21 cellular contexts compared by ENCODE assay signal in the genomic region with DNA sequence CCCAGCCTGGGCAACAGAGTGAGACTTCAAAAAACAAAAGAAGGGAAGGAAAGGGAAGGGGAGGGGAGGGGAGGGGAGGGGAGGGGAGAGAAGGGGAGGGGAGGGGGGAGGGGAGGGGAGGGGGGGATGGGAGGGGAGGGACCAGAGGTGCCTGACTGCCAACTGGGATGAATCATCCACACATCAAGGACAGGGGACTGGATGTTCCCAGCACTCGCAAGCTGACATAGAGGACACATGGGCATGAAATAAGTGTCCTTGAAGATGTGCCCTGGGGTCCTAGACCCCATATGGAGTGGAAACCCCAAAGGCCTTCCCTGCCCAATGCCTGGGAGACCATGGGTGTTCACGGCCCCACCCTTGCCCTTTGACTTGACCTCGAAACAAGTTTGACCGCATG.
"Had no signal": no experiment of that assay in that cellular context is flagged by ENCODE, and none has a peak within 500 bp of the region (broad histone marks: within the 10 kb centered on the region; RNA-seq: fewer than 3 reads in every experiment).

No MANE protein-coding gene starts in this region.

- H3K4me2 ChIP-seq: smooth muscle cell had no signal

- H3K4me3 Mint-ChIP-seq: activated naive CD8-positive, alpha-beta T cell treated with anti-CD3 and anti-CD28 coated beads, Interleukin-2, amount 50 U/mL, for 24 hours; dendritic cell treated with granulocyte-macrophage colony-stimulating factor and Interleukin-4, amounts not matched to agents 40 ng/mL and 50 ng/mL, for 4 days; nephron; T-cell had no signal

- H3K27ac ChIP-seq: ascending aorta, breast epithelium, gastroesophageal sphincter, left lung, stomach, testis, upper lobe of left lung had no signal

- H3K36me3 Mint-ChIP-seq: T-cell had no signal

- H3K4me1 ChIP-seq: ascending aorta, breast epithelium, gastroesophageal sphincter, left lung, stomach, testis, upper lobe of left lung had no signal

- H3K9me3 Mint-ChIP-seq: activated naive CD8-positive, alpha-beta T cell treated with anti-CD3 and anti-CD28 coated beads, Interleukin-2, amount 50 U/mL, for 24 hours; dendritic cell treated with granulocyte-macrophage colony-stimulating factor and Interleukin-4, amounts not matched to agents 40 ng/mL and 50 ng/mL, for 4 days; nephron; T-cell had no signal

- H3K27ac Mint-ChIP-seq: activated naive CD8-positive, alpha-beta T cell treated with anti-CD3 and anti-CD28 coated beads, Interleukin-2, amount 50 U/mL, for 24 hours; dendritic cell treated with granulocyte-macrophage colony-stimulating factor and Interleukin-4, amounts not matched to agents 40 ng/mL and 50 ng/mL, for 4 days; nephron; progenitor cell of endocrine pancreas; T-cell had no signal

- H3K36me3 ChIP-seq: ascending aorta, breast epithelium, gastroesophageal sphincter, left lung, stomach, upper lobe of left lung had no signal

- DNase-seq: activated CD4-positive, alpha-beta T cell treated with anti-CD3 and anti-CD28 coated beads, Interleukin-2, amount 50 U/mL, for 1 hour; activated naive CD4-positive, alpha-beta T cell; activated naive CD8-positive, alpha-beta T cell treated with anti-CD3 and anti-CD28 coated beads, Interleukin-2, amount 50 U/mL, for 24 hours; activated T-cell treated with anti-CD3 and anti-CD28 coated beads for 4 hours; left lung; mesenchymal stem cell; occipital lobe; right cardiac atrium; stomach; T-cell; T-helper 9 cell; testis; upper lobe of left lung had no signal

- H3K4me3 ChIP-seq: ascending aorta, breast epithelium, gastroesophageal sphincter, left lung, smooth muscle cell, stomach, testis, upper lobe of left lung had no signal

- H3K9me3 ChIP-seq: ascending aorta, breast epithelium, gastroesophageal sphincter, left lung, stomach, testis, upper lobe of left lung had no signal

- H3K27me3 ChIP-seq: ascending aorta, breast epithelium, left lung, testis, upper lobe of left lung had no signal

- H3K4me1 Mint-ChIP-seq: activated naive CD8-positive, alpha-beta T cell treated with anti-CD3 and anti-CD28 coated beads, Interleukin-2, amount 50 U/mL, for 24 hours; nephron; T-cell had no signal

- ATAC-seq: activated CD4-positive, CD25-positive, alpha-beta regulatory T cell treated with anti-CD3 and anti-CD28 coated beads, Interleukin-2, amount 50 U/mL, for 24 hours; activated naive CD8-positive, alpha-beta T cell treated with anti-CD3 and anti-CD28 coated beads, Interleukin-2, amount 50 U/mL, for 24 hours; gastroesophageal sphincter; left lung; right cardiac atrium; T-cell had no signal
